In the genomic region with DNA sequence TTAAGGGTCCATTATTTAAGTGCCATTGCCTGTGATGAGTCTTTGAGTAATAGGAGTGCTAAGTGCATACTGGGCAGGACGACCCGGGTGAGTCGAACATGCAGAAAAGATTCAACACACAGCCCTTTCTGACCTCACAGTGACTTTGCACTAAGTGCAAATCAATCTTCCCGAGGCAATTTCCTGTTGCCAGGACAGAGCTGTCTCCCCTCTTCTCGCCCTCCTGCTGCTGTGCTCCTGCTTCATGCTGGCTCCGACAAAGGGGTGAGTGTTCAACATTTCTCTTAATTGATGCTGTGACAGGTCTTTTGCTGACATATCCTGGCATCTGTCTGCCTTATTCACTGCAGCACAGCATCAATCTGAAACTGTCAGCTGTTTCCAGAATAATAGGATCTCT, we compare ENCODE assay signal across 11 cellular contexts. TPM values are rescaled to one million over a fixed set of nuclear protein-coding genes. Genes with fewer than 3 reads are reported as not detected.
DNase-seq lines count a peak whose midpoint lies in the region; ATAC-seq and TF ChIP-seq lines count a peak whose summit lies in the region.
"Had no signal": no experiment of that assay in that cellular context is flagged by ENCODE, and none has a peak within 500 bp of the region (broad histone marks: within the 10 kb centered on the region; RNA-seq: fewer than 3 reads in every experiment).

No MANE protein-coding gene starts in this region.

- no peaks in the 10 kb centered on the region for H3K27me3 ChIP-seq in uterus

- peak overlapping the region; percentile 57 for H3K4me3 Mint-ChIP-seq in glutamatergic neuron (ENCODE audit: unreplicated experiment)
- no peak overlapping the region for H3K4me3 Mint-ChIP-seq in activated T-cell treated with anti-CD3 and anti-CD28 coated beads, Interleukin-2, amount 50 U/mL, for 24 hours
- H3K4me3 Mint-ChIP-seq: CD4-positive, alpha-beta T cell had no signal

- peak overlapping the region; percentile 66 to 83 for H3K27ac ChIP-seq in uterus

- H3K4me1 Mint-ChIP-seq in glutamatergic neuron (ENCODE audit: low read depth, unreplicated experiment): peaks cover 9% of the 10 kb centered on the region
- H3K4me1 Mint-ChIP-seq in activated T-cell treated with anti-CD3 and anti-CD28 coated beads, Interleukin-2, amount 50 U/mL, for 24 hours (ENCODE audit: low read depth): peaks cover 20% of the 10 kb centered on the region

- no peaks in the 10 kb centered on the region for H3K36me3 Mint-ChIP-seq in glutamatergic neuron (ENCODE audit: unreplicated experiment)
- no peaks in the 10 kb centered on the region for H3K36me3 Mint-ChIP-seq in activated T-cell treated with anti-CD3 and anti-CD28 coated beads, Interleukin-2, amount 50 U/mL, for 24 hours (ENCODE audit: low read depth)

- H3K27ac Mint-ChIP-seq in glutamatergic neuron (ENCODE audit: unreplicated experiment): peak overlapping the region; percentile 88
- no peak overlapping the region for H3K27ac Mint-ChIP-seq in activated T-cell treated with anti-CD3 and anti-CD28 coated beads, Interleukin-2, amount 50 U/mL, for 24 hours
- H3K27ac Mint-ChIP-seq: activated naive CD4-positive, alpha-beta T cell treated with anti-CD3 and anti-CD28 coated beads, Interleukin-2, amount 50 U/mL, for 72 hours; CD4-positive, alpha-beta T cell had no signal

- DNase-seq in left ventricle myocardium superior (no peak), Right ventricle myocardium superior (no peak), OCI-M1 (lab: John Stamatoyannopoulos, UW) (peak; percentile 54), glutamatergic neuron (peak; percentile 56), uterus (peak in 1 of 2 donors; percentile 44)
- no peak for DNase-seq in activated T-cell treated with anti-CD3 and anti-CD28 coated beads, Interleukin-2, amount 50 U/mL, for 24 hours
- DNase-seq: CD4-positive, alpha-beta T cell; RPMI8226 had no signal

- no peaks in the 10 kb centered on the region for H3K36me3 ChIP-seq in uterus

- no peak for TF ChIP-seq CTCF in glutamatergic neuron (IDR thresholded peaks at IDR 0.05; ENCODE audit: partially characterized antibody, unreplicated experiment)
- no peak for TF ChIP-seq CTCF in uterus (IDR thresholded peaks at IDR 0.05)

- no peak for TF ChIP-seq POLR2A in uterus (IDR thresholded peaks at IDR 0.05)

- ATAC-seq in left ventricle myocardium superior: peak; percentile 26
- no peak for ATAC-seq in Right ventricle myocardium superior (ENCODE audit: poor library complexity)
- ATAC-seq in GM18873 (IDR thresholded peaks at IDR 0.05; ENCODE audit: low FRiP score, unreplicated experiment): no peak
- no peak for ATAC-seq in HG03520 (IDR thresholded peaks at IDR 0.05; ENCODE audit: unreplicated experiment)

- no peaks in the 10 kb centered on the region for H3K9me3 ChIP-seq in uterus

- intact Hi-C loops in left ventricle myocardium superior (cut with micrococcal nuclease) (no loop called here), Right ventricle myocardium superior (cut with DNase I) (no loop called here), uterus (cut with DNase I; ENCODE audit: low total_unique reads) (no loop called here)

- H3K27me3 Mint-ChIP-seq in glutamatergic neuron (ENCODE audit: unreplicated experiment): peaks cover 6% of the 10 kb centered on the region
- H3K27me3 Mint-ChIP-seq in activated T-cell treated with anti-CD3 and anti-CD28 coated beads, Interleukin-2, amount 50 U/mL, for 24 hours: no peaks in the 10 kb centered on the region
- H3K27me3 Mint-ChIP-seq: CD4-positive, alpha-beta T cell had no signal

- peaks cover 9% of the 10 kb centered on the region for H3K9me3 Mint-ChIP-seq in glutamatergic neuron (ENCODE audit: unreplicated experiment)
- no peaks in the 10 kb centered on the region for H3K9me3 Mint-ChIP-seq in activated T-cell treated with anti-CD3 and anti-CD28 coated beads, Interleukin-2, amount 50 U/mL, for 24 hours
- H3K9me3 Mint-ChIP-seq: CD4-positive, alpha-beta T cell had no signal

- no peaks in the 10 kb centered on the region for H3K4me1 ChIP-seq in uterus

- no peak overlapping the region for H3K4me3 ChIP-seq in uterus

RNA-seq across cellular contexts. Expression of a gene that starts 42.0 kb away (rescaled TPM):
- total RNA-seq in left ventricle myocardium superior: 1.4 TPM
- total RNA-seq in Right ventricle myocardium superior: 0.54 TPM
- 1.7 TPM for total RNA-seq in glutamatergic neuron (ENCODE audit: unreplicated experiment)
- total RNA-seq in uterus: 1 to 10 TPM; 1.0 to 2.4 (median 1.7) TPM
- total RNA-seq: activated naive CD4-positive, alpha-beta T cell treated with anti-CD3 and anti-CD28 coated beads, Interleukin-2, amount 50 U/mL, for 72 hours; CD4-positive, alpha-beta T cell had no signal

Comparison
In these comparisons a context has a peak if more than half of its experiments do, and no peak if none do; other contexts are left out.
1. DNase-seq: peak in OCI-M1 (single experiment) and glutamatergic neuron (single experiment); none in left ventricle myocardium superior (single experiment), Right ventricle myocardium superior (single experiment) and activated T-cell treated with anti-CD3 and anti-CD28 coated beads, Interleukin-2, amount 50 U/mL, for 24 hours (single experiment).